9 cellular contexts compared by ENCODE assay signal in genomic region chr11:61482513-61482912, GRCh38. TPM values are rescaled to one million over a fixed set of nuclear protein-coding genes. Genes with fewer than 3 reads are reported as not detected.
DNase-seq lines count a peak whose midpoint lies in the region; ATAC-seq and TF ChIP-seq lines count a peak whose summit lies in the region.
"Had no signal": no experiment of that assay in that cellular context is flagged by ENCODE, and none has a peak within 500 bp of the region (broad histone marks: within the 10 kb centered on the region; RNA-seq: fewer than 3 reads in every experiment).

No MANE protein-coding gene starts in this region.

- H3K4me3 ChIP-seq in WERI-Rb-1 (ENCODE audit: low read depth, low read length), result no peak overlapping the region
- H3K4me3 ChIP-seq in heart right ventricle, result no peak overlapping the region

- TF ChIP-seq CTCF in WERI-Rb-1 (IDR thresholded peaks at IDR 0.05; ENCODE audit: low read depth, low read length) (peak; percentile 89), heart right ventricle (IDR thresholded peaks at IDR 0.05) (peak in 7 of 9 donors; percentile 39 to 52 (median 46))

- no peak overlapping the region for H3K27ac ChIP-seq in WERI-Rb-1
- H3K27ac ChIP-seq in heart right ventricle, result no peak overlapping the region

- no peaks in the 10 kb centered on the region for H3K9me3 Mint-ChIP-seq in stimulated activated naive B cell treated with anti-CD40 and anti-IgM and Interleukin-4, amounts not matched to agents 10 μg/mL and 1 μg/mL and 100 μg/mL, for 72 hours
- H3K9me3 Mint-ChIP-seq: naive B cell had no signal

- H3K4me3 Mint-ChIP-seq in stimulated activated naive B cell treated with anti-CD40 and anti-IgM and Interleukin-4, amounts not matched to agents 10 μg/mL and 1 μg/mL and 100 μg/mL, for 72 hours, result no peak overlapping the region

- peak; percentile 31 for DNase-seq in NCI-H82 (lab: John Stamatoyannopoulos, UW)
- DNase-seq in NCI-H82 treated with DMSO at 0.1 percent for 48 hours (lab: John Stamatoyannopoulos, UW; ENCODE audit: unreplicated experiment), result no peak
- DNase-seq in WERI-Rb-1, result peak; percentile 75
- DNase-seq in heart right ventricle, result no peak
- DNase-seq in stimulated activated naive B cell treated with anti-CD40 and anti-IgM and Interleukin-4, amounts not matched to agents 10 μg/mL and 1 μg/mL and 100 μg/mL, for 72 hours, result no peak
- DNase-seq in NCI-H748 (lab: John Stamatoyannopoulos, UW; ENCODE audit: unreplicated experiment), result no peak
- DNase-seq: naive B cell had no signal

- 51 to 52% methylated on average over 7 of the region's 7 CpGs for WGBS in heart right ventricle, 2 donors

- intact Hi-C loops in heart right ventricle (cut with DNase I), result loop anchor here in 1 of 10 donors (10.0 kb wide), 1 partner anchor 92 kb away; no protein-coding TSS in a partner anchor

- H3K36me3 ChIP-seq in WERI-Rb-1 (no peaks in the 10 kb centered on the region), heart right ventricle (no peaks in the 10 kb centered on the region)

- peaks cover 8 to 10% of the 10 kb centered on the region in 2 donors for H3K4me1 Mint-ChIP-seq in stimulated activated naive B cell treated with anti-CD40 and anti-IgM and Interleukin-4, amounts not matched to agents 10 μg/mL and 1 μg/mL and 100 μg/mL, for 72 hours

- ATAC-seq in heart right ventricle (peak in 5 of 8 donors; percentile 8 to 35 (median 23)), GM21526 (IDR thresholded peaks at IDR 0.05; ENCODE audit: low FRiP score, unreplicated experiment) (no peak), GM18907 (IDR thresholded peaks at IDR 0.05; ENCODE audit: unreplicated experiment) (no peak)
- ATAC-seq in stimulated activated naive B cell treated with anti-CD40 and anti-IgM and Interleukin-4, amounts not matched to agents 10 μg/mL and 1 μg/mL and 100 μg/mL, for 72 hours (replicated peaks), result peak; percentile 64 to 70

- H3K36me3 Mint-ChIP-seq in stimulated activated naive B cell treated with anti-CD40 and anti-IgM and Interleukin-4, amounts not matched to agents 10 μg/mL and 1 μg/mL and 100 μg/mL, for 72 hours, result peaks cover 3 to 10% of the 10 kb centered on the region in 2 donors

- H3K4me1 ChIP-seq in heart right ventricle, result peaks cover 3 to 27% (median 15%) of the 10 kb centered on the region in 9 donors

- H3K27ac Mint-ChIP-seq in stimulated activated naive B cell treated with anti-CD40 and anti-IgM and Interleukin-4, amounts not matched to agents 10 μg/mL and 1 μg/mL and 100 μg/mL, for 72 hours, result no peak overlapping the region

- H3K9me3 ChIP-seq in WERI-Rb-1 (ENCODE audit: severe bottlenecking) (no peaks in the 10 kb centered on the region), heart right ventricle (peaks cover 0 to 4% (median 0%) of the 10 kb centered on the region in 11 donors)

- no peaks in the 10 kb centered on the region for H3K27me3 ChIP-seq in WERI-Rb-1 (ENCODE audit: insufficient read depth, low read depth, severe bottlenecking)
- H3K27me3 ChIP-seq in heart right ventricle, result no peaks in the 10 kb centered on the region

- peaks cover 17 to 38% of the 10 kb centered on the region in 2 donors for H3K27me3 Mint-ChIP-seq in stimulated activated naive B cell treated with anti-CD40 and anti-IgM and Interleukin-4, amounts not matched to agents 10 μg/mL and 1 μg/mL and 100 μg/mL, for 72 hours

RNA-seq across cellular contexts. Expression of gene LRRC10B, which starts 26.0 kb away (rescaled TPM):
- 1 to 10 TPM in 3 of 10 donors, under 1 TPM in 6, not detected in 1; 0.33 to 2.6 (median 0.70) TPM for total RNA-seq in heart right ventricle
- polyA plus RNA-seq in heart right ventricle, result 1 to 10 TPM in 1 of 2 donors, under 1 TPM in 1; 0.59 to 2.6 TPM

RNA-seq across cellular contexts. Expression of gene SDHAF2, which starts 52.6 kb away (rescaled TPM):
- total RNA-seq in heart right ventricle, result 10 to 100 TPM; 24.4 to 39.9 (median 32.7) TPM
- 10 to 100 TPM; 43.4 to 56.1 TPM for polyA plus RNA-seq in heart right ventricle

RNA-seq across cellular contexts. Expression of gene CPSF7, which starts 52.7 kb away (rescaled TPM):
- total RNA-seq in heart right ventricle, result 10 to 100 TPM; 37.7 to 51.8 (median 43.3) TPM
- polyA plus RNA-seq in heart right ventricle, result 10 to 100 TPM; 22.3 to 43.8 TPM

Comparison
In these comparisons a context has a peak if more than half of its experiments do, and no peak if none do; other contexts are left out.
1. DNase-seq: peak in NCI-H82 (single experiment) and WERI-Rb-1 (single experiment); none in NCI-H82 treated with DMSO at 0.1 percent for 48 hours (single experiment), heart right ventricle (0 of 2), stimulated activated naive B cell treated with anti-CD40 and anti-IgM and Interleukin-4, amounts not matched to agents 10 μg/mL and 1 μg/mL and 100 μg/mL, for 72 hours (single experiment) and NCI-H748 (single experiment).
2. ATAC-seq: peak in heart right ventricle (5 of 8) and stimulated activated naive B cell treated with anti-CD40 and anti-IgM and Interleukin-4, amounts not matched to agents 10 μg/mL and 1 μg/mL and 100 μg/mL, for 72 hours (2 of 2); none in GM21526 (single experiment) and GM18907 (single experiment).